10 cellular contexts compared by ENCODE assay signal in genomic region chr3:48130321-48130881, GRCh38. TPM values are rescaled to one million over a fixed set of nuclear protein-coding genes. Genes with fewer than 3 reads are reported as not detected.
A peak's percentile ranks its signal among the peaks of the same experiment; 100 is the strongest.
DNase-seq lines count a peak whose midpoint lies in the region; ATAC-seq, FAIRE-seq and TF ChIP-seq lines count a peak whose summit lies in the region.
"Had no signal": no experiment of that assay in that cellular context is flagged by ENCODE, and none has a peak within 500 bp of the region (broad histone marks: within the 10 kb centered on the region; RNA-seq: fewer than 3 reads in every experiment).

No MANE protein-coding gene starts in this region.

- H3K4me3 Mint-ChIP-seq in CD4-positive, alpha-beta T cell, result no peak overlapping the region
- H3K4me3 Mint-ChIP-seq: stimulated activated naive B cell treated with anti-CD40 and anti-IgM and Interleukin-4, amounts not matched to agents 10 μg/mL and 1 μg/mL and 100 μg/mL, for 72 hours had no signal

- 0 out of 5 replicates have a peak, but pooled peaks cover 0 to under 1% of the 10 kb centered on the region in 2 experiments for H3K27me3 ChIP-seq in HepG2 (ENCODE audit: control insufficient read depth in 1 of 2, insufficient read depth in 2 of 2, low read length in 2 of 2)
- no peaks in the 10 kb centered on the region for H3K27me3 ChIP-seq in CD4-positive, alpha-beta T cell (ENCODE audit: control insufficient read depth, insufficient read depth, low read length)

- intact Hi-C loops in HepG2 (cut with micrococcal nuclease; ENCODE audit: unreplicated experiment), result no loop called here
- intact Hi-C loops in CD4-positive, alpha-beta T cell (cut with DNase I, micrococcal nuclease), result no loop called here

- H3K9me3 ChIP-seq in HepG2 (ENCODE audit: low read length), result no peaks in the 10 kb centered on the region
- no peaks in the 10 kb centered on the region for H3K9me3 ChIP-seq in CD4-positive, alpha-beta T cell (ENCODE audit: control insufficient read depth, low read length)

- no peaks in the 10 kb centered on the region for H3K4me1 Mint-ChIP-seq in CD4-positive, alpha-beta T cell (ENCODE audit: low read depth)

- DNase-seq in H4 (ENCODE audit: low spot score), result peak; percentile 89
- no peak for DNase-seq in HepG2 (ENCODE audit: low spot score)
- DNase-seq in smooth muscle cell of the brain vasculature (ENCODE audit: low read depth, low spot score), result peak; percentile 91
- DNase-seq in CD4-positive, alpha-beta T cell, result no peak
- DNase-seq in HT-29 (ENCODE audit: low spot score), result no peak
- DNase-seq in SIG-M5 (lab: John Stamatoyannopoulos, UW), result no peak
- DNase-seq: stimulated activated naive B cell treated with anti-CD40 and anti-IgM and Interleukin-4, amounts not matched to agents 10 μg/mL and 1 μg/mL and 100 μg/mL, for 72 hours; WERI-Rb-1 had no signal

- H3K4me1 ChIP-seq in HepG2 (ENCODE audit: insufficient read depth, low read length), result peaks cover 31% of the 10 kb centered on the region

- TF ChIP-seq EP300 in HepG2 (IDR thresholded peaks at IDR 0.05; ENCODE audit: low read depth in 2 of 2, low read length in 2 of 2) (no peak), HepG2 (CRISPR knock-in tag; IDR thresholded peaks at IDR 0.05; ENCODE audit: borderline replicate concordance) (no peak)

- no TSS peak for BruUV-seq in HepG2 (replicated peaks; lab: Mats Ljungman, UMichigan)

- H3K4me2 ChIP-seq in HepG2 (ENCODE audit: low read depth, low read length), result peak overlapping the region; percentile 73

- H3K36me3 Mint-ChIP-seq in CD4-positive, alpha-beta T cell (ENCODE audit: low read depth), result no peaks in the 10 kb centered on the region
- H3K36me3 Mint-ChIP-seq: stimulated activated naive B cell treated with anti-CD40 and anti-IgM and Interleukin-4, amounts not matched to agents 10 μg/mL and 1 μg/mL and 100 μg/mL, for 72 hours had no signal

- ATAC-seq in HepG2 (peak; percentile 64), HG02610 (IDR thresholded peaks at IDR 0.05; ENCODE audit: unreplicated experiment) (no peak)
- ATAC-seq in CD4-positive, alpha-beta T cell (ENCODE audit: poor library complexity), result no peak
- ATAC-seq: stimulated activated naive B cell treated with anti-CD40 and anti-IgM and Interleukin-4, amounts not matched to agents 10 μg/mL and 1 μg/mL and 100 μg/mL, for 72 hours had no signal

- no peaks in the 10 kb centered on the region for H3K9me3 Mint-ChIP-seq in CD4-positive, alpha-beta T cell
- H3K9me3 Mint-ChIP-seq: stimulated activated naive B cell treated with anti-CD40 and anti-IgM and Interleukin-4, amounts not matched to agents 10 μg/mL and 1 μg/mL and 100 μg/mL, for 72 hours had no signal

- H3K9ac ChIP-seq in HepG2 (ENCODE audit: insufficient read depth, low read depth, low read length), result peak overlapping the region; percentile 47

- in situ Hi-C loops in HepG2 (cut with HindIII; ENCODE audit: extremely low pct_ligation_motif_present, low pct_unique_long_range_greater_than_20kb), result no loop called here

- no peaks in the 10 kb centered on the region for H3K36me3 ChIP-seq in HepG2 (replicated peaks in 1 of 2; ENCODE audit: control insufficient read depth in 1 of 2, insufficient read depth in 2 of 2, low read length in 2 of 2)
- H3K36me3 ChIP-seq: WERI-Rb-1 had no signal

- POLR2A ChIA-PET in HepG2 (lab: Yijun Ruan, JAX), result no interaction called here
- POLR2A ChIA-PET in CD4-positive, alpha-beta T cell (lab: Charles Lee), result no interaction called here

- H3K27ac ChIP-seq in cingulate gyrus (ENCODE audit: low read depth, low read length) (peak overlapping the region; percentile 83), HepG2 (ENCODE audit: extremely low read length, insufficient read depth, low read length) (no peak overlapping the region)
- H3K27ac ChIP-seq in CD4-positive, alpha-beta T cell (ENCODE audit: low read depth, low read length), result no peak overlapping the region
- H3K27ac ChIP-seq: WERI-Rb-1 had no signal

- no peak overlapping the region for H3K27ac Mint-ChIP-seq in CD4-positive, alpha-beta T cell
- H3K27ac Mint-ChIP-seq: stimulated activated naive B cell treated with anti-CD40 and anti-IgM and Interleukin-4, amounts not matched to agents 10 μg/mL and 1 μg/mL and 100 μg/mL, for 72 hours had no signal

- no peaks in the 10 kb centered on the region for H3K27me3 Mint-ChIP-seq in CD4-positive, alpha-beta T cell
- H3K27me3 Mint-ChIP-seq: stimulated activated naive B cell treated with anti-CD40 and anti-IgM and Interleukin-4, amounts not matched to agents 10 μg/mL and 1 μg/mL and 100 μg/mL, for 72 hours had no signal

- no peak for TF ChIP-seq POLR2A in HepG2 (IDR thresholded peaks at IDR 0.05; ENCODE audit: insufficient read depth in 1 of 2, low read depth in 2 of 2, low read length in 2 of 2)

- no peak for TF ChIP-seq RAD21 in HepG2 (CRISPR knock-in tag; IDR thresholded peaks at IDR 0.05)

- peak overlapping the region; percentile 74 for H2AFZ ChIP-seq in HepG2 (ENCODE audit: low read length)

- no peak for FAIRE-seq in HepG2 (lab: Jason Lieb, UNC)

- no peaks in the 10 kb centered on the region for H3K79me2 ChIP-seq in HepG2 (ENCODE audit: insufficient read depth, low read length)

- TF ChIP-seq CTCF in HepG2 (CRISPR knock-in tag; IDR thresholded peaks at IDR 0.05), result no peak
- no peak for TF ChIP-seq CTCF in CD4-positive, alpha-beta T cell (IDR thresholded peaks at IDR 0.05)

- peak overlapping the region; percentile 33 to 66 (median 41); a peak in 5 of 6 replicates for H3K4me3 ChIP-seq in HepG2 (replicated peaks in 1 of 3; ENCODE audit: insufficient read depth in 1 of 3, low read depth in 2 of 3, low read length in 3 of 3)

- CTCF ChIA-PET in HepG2 (lab: Yijun Ruan, JAX; ENCODE audit: low intra/inter-chr PET ratio, low total read pairs), result no interaction called here
- CTCF ChIA-PET in CD4-positive, alpha-beta T cell (lab: Charles Lee), result no interaction called here

- 0% methylated on average over 5 of the region's 8 CpGs for WGBS in HepG2 (ENCODE audit: low lambda C conversion rate)

- H4K20me1 ChIP-seq in HepG2 (ENCODE audit: insufficient read depth, low read length), result no peaks in the 10 kb centered on the region

TF ChIP-seq in HepG2, 621 proteins besides CTCF, POLR2A, EP300 and RAD21 (continues in another document):
- peak; percentile 32; the same call in 1 of the 2 replicates for TF ChIP-seq SALL1 (CRISPR knock-in tag; IDR thresholded peaks at IDR 0.05)
- peak; percentile 30; the same call in 1 of the 2 replicates for TF ChIP-seq ZNF292 (CRISPR knock-in tag; IDR thresholded peaks at IDR 0.05; ENCODE audit: borderline replicate concordance, low read depth)
- TF ChIP-seq ZNF350 (CRISPR knock-in tag; IDR thresholded peaks at IDR 0.05; ENCODE audit: borderline replicate concordance, low read depth), result no peak
- TF ChIP-seq GABPB1 (CRISPR knock-in tag; IDR thresholded peaks at IDR 0.05), result peak; percentile 39; the same call in 1 of the 2 replicates
- no peak for TF ChIP-seq NAIF1 (CRISPR knock-in tag; IDR thresholded peaks at IDR 0.05; ENCODE audit: borderline replicate concordance)

RNA-seq across cellular contexts. Expression of gene CDC25A, which starts 57.8 kb away (rescaled TPM):
- 10.0 and 12.2 TPM in 2 replicates for total RNA-seq in H4 (2014; rRNA removed; shearing (Covaris generic))
- total RNA-seq in HepG2 (2016; rRNA removed; fragmentation: Illumina TruSeq; extraction: Trizol), result 45.4 and 54.7 TPM in 2 replicates
- 8.6 and 10.2 TPM in 2 replicates for total RNA-seq in HepG2 (2016; cell fraction: cytosol; rRNA removed; fragmentation: Illumina TruSeq; extraction: Trizol; ENCODE audit: low read depth)
- 44.2 and 51.4 TPM in 2 replicates for total RNA-seq in HepG2 (2016; cell fraction: insoluble cytoplasmic fraction; rRNA removed; fragmentation: Illumina TruSeq; extraction: Trizol)
- total RNA-seq in HepG2 (2016; cell fraction: membrane; rRNA removed; fragmentation: Illumina TruSeq; extraction: Trizol), result 25.6 and 27.4 TPM in 2 replicates
- 26.0 and 31.5 TPM in 2 replicates for total RNA-seq in HepG2 (2016; cell fraction: nucleus; rRNA removed; fragmentation: Illumina TruSeq; extraction: Trizol)
- polyA plus RNA-seq in HepG2 (2011; rRNA removed), result 6.1 and 7.9 TPM in 2 replicates
- polyA plus RNA-seq in HepG2 (2011; cell fraction: cytosol; rRNA removed), result 4.7 and 5.4 TPM in 2 replicates
- polyA plus RNA-seq in HepG2 (2011; cell fraction: nucleus; rRNA removed), result 3.8 and 5.4 TPM in 2 replicates
- 5.8 and 9.1 TPM in 2 replicates for polyA plus RNA-seq in HepG2 (2012)
- 3.9 and 4.0 TPM in 2 replicates for polyA plus RNA-seq in HepG2 (2016; cell fraction: cytosol; fragmentation: Illumina TruSeq; extraction: Trizol; ENCODE audit: low read depth)
- 40.2 and 42.2 TPM in 2 replicates for polyA plus RNA-seq in HepG2 (2016; cell fraction: insoluble cytoplasmic fraction; fragmentation: Illumina TruSeq; extraction: Trizol; ENCODE audit: low read depth)
- 11.4 and 13.7 TPM in 2 replicates for polyA plus RNA-seq in HepG2 (2016; cell fraction: membrane; fragmentation: Illumina TruSeq; extraction: Trizol; ENCODE audit: low read depth)
- 31.4 and 31.9 TPM in 2 replicates for polyA plus RNA-seq in HepG2 (2016; cell fraction: nucleus; fragmentation: Illumina TruSeq; extraction: Trizol; ENCODE audit: insufficient read depth, low read depth)
- 12.9 and 36.5 TPM in 2 replicates for polyA minus RNA-seq in HepG2 (2011; rRNA and poly(A)+ RNA removed; ENCODE audit: low replicate concordance)
- 7.1 and 11.8 TPM in 2 replicates for polyA minus RNA-seq in HepG2 (2011; cell fraction: cytosol; rRNA and poly(A)+ RNA removed)
- polyA minus RNA-seq in HepG2 (2011; cell fraction: nucleus; rRNA and poly(A)+ RNA removed), result 8.9 and 11.2 TPM in 2 replicates
- under 1 TPM in 1 of 2 experiments, not detected in 1; 0.14 TPM for total RNA-seq in CD4-positive, alpha-beta T cell
- 16.3 and 33.6 TPM in 2 replicates for total RNA-seq in HT-29 (2014; rRNA removed; shearing (Covaris generic))

Comparison
In these comparisons a context has a peak if more than half of its experiments do, and no peak if none do; other contexts are left out.
1. DNase-seq: peak in H4 (single experiment) and smooth muscle cell of the brain vasculature (single experiment); none in HepG2 (single experiment), CD4-positive, alpha-beta T cell (0 of 10), HT-29 (single experiment) and SIG-M5 (single experiment).